1 cellular context compared by ENCODE assay signal in the genomic region with DNA sequence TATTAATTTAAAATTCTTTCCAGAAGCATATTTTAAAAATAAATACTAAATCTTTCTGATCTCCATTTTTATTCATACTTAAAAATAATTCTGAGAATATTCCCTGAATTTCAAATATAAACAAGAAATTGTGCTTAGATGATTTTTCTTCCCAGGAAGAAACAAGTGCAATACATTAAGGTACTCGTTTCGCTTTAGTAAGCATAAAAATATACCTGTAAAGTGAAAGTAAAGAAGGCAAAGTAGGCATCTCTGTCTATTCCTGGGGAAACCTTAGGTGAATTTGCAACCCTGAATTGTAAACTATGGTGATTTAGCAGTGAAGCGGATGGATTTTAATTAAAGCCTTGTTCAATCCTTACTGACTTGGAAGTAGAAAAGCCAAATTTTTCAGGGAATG.
A peak's percentile ranks its signal among the peaks of the same experiment; 100 is the strongest.
TF ChIP-seq lines count a peak whose summit lies in the region.

No MANE protein-coding gene starts in this region.

TF ChIP-seq in IMR-90, 13 proteins besides CTCF, POLR2A, EP300 and RAD21:
- TF ChIP-seq MAFK (IDR thresholded peaks at IDR 0.05; ENCODE audit: low read depth, low read length), result peak; percentile 76
- TF ChIP-seq, protein P1, sequence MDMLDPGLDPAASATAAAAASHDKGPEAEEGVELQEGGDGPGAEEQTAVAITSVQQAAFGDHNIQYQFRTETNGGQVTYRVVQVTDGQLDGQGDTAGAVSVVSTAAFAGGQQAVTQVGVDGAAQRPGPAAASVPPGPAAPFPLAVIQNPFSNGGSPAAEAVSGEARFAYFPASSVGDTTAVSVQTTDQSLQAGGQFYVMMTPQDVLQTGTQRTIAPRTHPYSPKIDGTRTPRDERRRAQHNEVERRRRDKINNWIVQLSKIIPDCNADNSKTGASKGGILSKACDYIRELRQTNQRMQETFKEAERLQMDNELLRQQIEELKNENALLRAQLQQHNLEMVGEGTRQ (IDR thresholded peaks at IDR 0.05; ENCODE audit: low read depth, low read length), result no peak
